Comparison of ENCODE assay signal across 16 cellular contexts in genomic region chr10:7601023-7601656, GRCh38.
DNase-seq lines count a peak whose midpoint lies in the region; ATAC-seq and TF ChIP-seq lines count a peak whose summit lies in the region.
"Had no signal": no experiment of that assay in that cellular context is flagged by ENCODE, and none has a peak within 500 bp of the region (broad histone marks: within the 10 kb centered on the region; RNA-seq: fewer than 3 reads in every experiment).

No MANE protein-coding gene starts in this region.

- 22% methylated on average over 3 of the region's 3 CpGs; no CpG with 5 or more reads in 1 of the 2 donors for WGBS in gastroesophageal sphincter (ENCODE audit: low coverage in 1 of 2), 2 donors

- DNase-seq in left cardiac atrium (no peak), right atrium auricular region (ENCODE audit: low spot score) (no peak), globus pallidus (ENCODE audit: low spot score) (no peak), foreskin melanocyte (no peak)
- DNase-seq: CD4-positive, CD25-positive, alpha-beta regulatory T cell; GF-D8; NCI-H1105; NCI-H187; NCI-H748 treated with DMSO at 0.1 percent for 48 hours; PC-9 had no signal

- TF ChIP-seq CTCF in right atrium auricular region (IDR thresholded peaks at IDR 0.05) = no peak
- TF ChIP-seq CTCF in gastroesophageal sphincter (IDR thresholded peaks at IDR 0.05) = no peak

- no peaks in the 10 kb centered on the region for H3K9me3 Mint-ChIP-seq in stimulated activated memory B cell treated with anti-CD40 and anti-IgM and Interleukin-4, amounts not matched to agents 10 μg/mL and 1 μg/mL and 100 μg/mL, for 72 hours

- H3K4me3 Mint-ChIP-seq in stimulated activated memory B cell treated with anti-CD40 and anti-IgM and Interleukin-4, amounts not matched to agents 10 μg/mL and 1 μg/mL and 100 μg/mL, for 72 hours = no peak overlapping the region
- H3K4me3 Mint-ChIP-seq: CD4-positive, CD25-positive, alpha-beta regulatory T cell had no signal

- no peak for TF ChIP-seq POLR2A in gastroesophageal sphincter (IDR thresholded peaks at IDR 0.05)

- no peaks in the 10 kb centered on the region for H3K4me1 Mint-ChIP-seq in stimulated activated memory B cell treated with anti-CD40 and anti-IgM and Interleukin-4, amounts not matched to agents 10 μg/mL and 1 μg/mL and 100 μg/mL, for 72 hours

- H3K4me1 ChIP-seq in right atrium auricular region = peaks cover 0 to 6% of the 10 kb centered on the region in 2 donors
- peaks cover 5 to 64% (median 7%) of the 10 kb centered on the region in 3 donors for H3K4me1 ChIP-seq in gastroesophageal sphincter
- H3K4me1 ChIP-seq: A549 had no signal

- TF ChIP-seq EP300 in gastroesophageal sphincter (IDR thresholded peaks at IDR 0.05) = no peak

- H3K36me3 ChIP-seq in right atrium auricular region = no peaks in the 10 kb centered on the region
- H3K36me3 ChIP-seq in gastroesophageal sphincter = no peaks in the 10 kb centered on the region

- ATAC-seq in left cardiac atrium (peak; percentile 42 to 88), gastroesophageal sphincter (peak; percentile 71), HG03097 (IDR thresholded peaks at IDR 0.05; ENCODE audit: low FRiP score, unreplicated experiment) (no peak)
- peak; percentile 21 for ATAC-seq in stimulated activated memory B cell treated with anti-CD40 and anti-IgM and Interleukin-4, amounts not matched to agents 10 μg/mL and 1 μg/mL and 100 μg/mL, for 72 hours
- ATAC-seq: A549, HCT116, K562 had no signal

- H3K27me3 ChIP-seq in right atrium auricular region (no peaks in the 10 kb centered on the region), gastroesophageal sphincter (no peaks in the 10 kb centered on the region)

- no peaks in the 10 kb centered on the region for H3K36me3 Mint-ChIP-seq in stimulated activated memory B cell treated with anti-CD40 and anti-IgM and Interleukin-4, amounts not matched to agents 10 μg/mL and 1 μg/mL and 100 μg/mL, for 72 hours
- H3K36me3 Mint-ChIP-seq: CD4-positive, CD25-positive, alpha-beta regulatory T cell had no signal

- intact Hi-C loops in left cardiac atrium (cut with DNase I) = no loop called here

- H3K4me3 ChIP-seq in right atrium auricular region (no peak overlapping the region), gastroesophageal sphincter (no peak overlapping the region)
- H3K4me3 ChIP-seq: A549, K562, PC-9 had no signal

- no peaks in the 10 kb centered on the region for H3K9me3 ChIP-seq in right atrium auricular region
- no peaks in the 10 kb centered on the region for H3K9me3 ChIP-seq in gastroesophageal sphincter
- H3K9me3 ChIP-seq: A549 had no signal

- peaks cover 8% of the 10 kb centered on the region for H3K27me3 Mint-ChIP-seq in stimulated activated memory B cell treated with anti-CD40 and anti-IgM and Interleukin-4, amounts not matched to agents 10 μg/mL and 1 μg/mL and 100 μg/mL, for 72 hours

- H3K27ac Mint-ChIP-seq in stimulated activated memory B cell treated with anti-CD40 and anti-IgM and Interleukin-4, amounts not matched to agents 10 μg/mL and 1 μg/mL and 100 μg/mL, for 72 hours = no peak overlapping the region
- H3K27ac Mint-ChIP-seq: CD4-positive, CD25-positive, alpha-beta regulatory T cell had no signal

- H3K27ac ChIP-seq in right atrium auricular region (no peak overlapping the region), gastroesophageal sphincter (peak overlapping the region; percentile 20 to 64 (median 58))
- H3K27ac ChIP-seq: A549, PC-9 had no signal

Comparison
In these comparisons a context has a peak if more than half of its experiments do, and no peak if none do; other contexts are left out.
1. H3K27ac ChIP-seq: peak in gastroesophageal sphincter (4 of 4); none in right atrium auricular region (0 of 2).